In the genomic region with DNA sequence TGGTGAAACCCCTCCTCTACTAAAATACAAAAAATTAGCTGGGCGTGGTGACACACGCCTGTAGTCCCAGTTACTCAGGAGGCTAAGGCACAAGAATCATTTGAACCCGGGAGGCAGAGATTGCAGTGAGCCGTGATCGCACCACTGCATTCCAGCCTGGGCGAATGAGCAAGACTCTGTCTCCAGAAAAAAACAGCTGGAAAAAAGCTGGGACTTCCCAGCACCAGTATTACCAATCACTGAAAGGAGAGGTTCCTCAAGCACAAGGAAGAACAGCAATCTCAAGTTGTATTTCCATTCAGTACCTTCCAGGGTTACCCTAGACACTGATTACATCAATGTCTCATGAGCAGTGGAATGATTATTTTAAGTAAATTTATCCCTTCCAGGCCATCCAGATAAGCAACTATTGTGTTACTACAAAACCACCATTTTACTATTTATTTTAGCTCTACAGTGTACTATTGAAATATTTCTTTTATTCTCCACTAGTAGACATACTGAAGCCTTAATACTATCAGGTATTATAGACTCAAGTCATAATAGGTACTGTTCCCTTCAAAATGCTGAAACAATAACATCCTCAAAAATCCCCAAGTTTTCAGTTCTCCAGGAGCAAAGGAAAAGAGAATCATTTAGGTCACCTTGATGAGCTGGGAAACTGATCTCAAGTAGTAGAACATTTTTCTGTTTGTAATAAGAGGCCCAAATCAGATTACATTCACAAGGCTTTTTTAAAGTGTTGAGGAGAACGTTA, we compare ENCODE assay signal across 3 cellular contexts.
TF ChIP-seq lines count a peak whose summit lies in the region.

No MANE protein-coding gene starts in this region.

TF ChIP-seq in SK-N-SH, 30 proteins besides CTCF, POLR2A, EP300 and RAD21:
- TF ChIP-seq GATA2 (CRISPR knock-in tag; IDR thresholded peaks at IDR 0.05) (no peak), FOXM1 (IDR thresholded peaks at IDR 0.05; ENCODE audit: low read depth) (no peak), EZH2phosphoT487 (IDR thresholded peaks at IDR 0.05; ENCODE audit: borderline replicate concordance, low read depth) (no peak), YY1 (IDR thresholded peaks at IDR 0.05; ENCODE audit: low read depth) (no peak), FOXJ3 (CRISPR knock-in tag; IDR thresholded peaks at IDR 0.05) (no peak)
- TF ChIP-seq, protein P1, sequence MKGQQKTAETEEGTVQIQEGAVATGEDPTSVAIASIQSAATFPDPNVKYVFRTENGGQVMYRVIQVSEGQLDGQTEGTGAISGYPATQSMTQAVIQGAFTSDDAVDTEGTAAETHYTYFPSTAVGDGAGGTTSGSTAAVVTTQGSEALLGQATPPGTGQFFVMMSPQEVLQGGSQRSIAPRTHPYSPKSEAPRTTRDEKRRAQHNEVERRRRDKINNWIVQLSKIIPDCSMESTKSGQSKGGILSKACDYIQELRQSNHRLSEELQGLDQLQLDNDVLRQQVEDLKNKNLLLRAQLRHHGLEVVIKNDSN (IDR thresholded peaks at IDR 0.05; ENCODE audit: borderline replicate concordance, low read depth) = no peak
- TF ChIP-seq, protein P2, sequence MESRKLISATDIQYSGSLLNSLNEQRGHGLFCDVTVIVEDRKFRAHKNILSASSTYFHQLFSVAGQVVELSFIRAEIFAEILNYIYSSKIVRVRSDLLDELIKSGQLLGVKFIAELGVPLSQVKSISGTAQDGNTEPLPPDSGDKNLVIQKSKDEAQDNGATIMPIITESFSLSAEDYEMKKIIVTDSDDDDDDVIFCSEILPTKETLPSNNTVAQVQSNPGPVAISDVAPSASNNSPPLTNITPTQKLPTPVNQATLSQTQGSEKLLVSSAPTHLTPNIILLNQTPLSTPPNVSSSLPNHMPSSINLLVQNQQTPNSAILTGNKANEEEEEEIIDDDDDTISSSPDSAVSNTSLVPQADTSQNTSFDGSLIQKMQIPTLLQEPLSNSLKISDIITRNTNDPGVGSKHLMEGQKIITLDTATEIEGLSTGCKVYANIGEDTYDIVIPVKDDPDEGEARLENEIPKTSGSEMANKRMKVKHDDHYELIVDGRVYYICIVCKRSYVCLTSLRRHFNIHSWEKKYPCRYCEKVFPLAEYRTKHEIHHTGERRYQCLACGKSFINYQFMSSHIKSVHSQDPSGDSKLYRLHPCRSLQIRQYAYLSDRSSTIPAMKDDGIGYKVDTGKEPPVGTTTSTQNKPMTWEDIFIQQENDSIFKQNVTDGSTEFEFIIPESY (IDR thresholded peaks at IDR 0.05; ENCODE audit: borderline replicate concordance, low read depth) = no peak

TF ChIP-seq in SK-N-SH treated with all-trans-retinoic acid at 6 μM for 48 hours, 23 proteins besides CTCF, POLR2A, EP300 and RAD21:
- TF ChIP-seq OSR1 (CRISPR knock-in tag; IDR thresholded peaks at IDR 0.05) (no peak), PPARA (CRISPR knock-in tag; IDR thresholded peaks at IDR 0.05; ENCODE audit: borderline replicate concordance) (no peak), ZNF8 (CRISPR knock-in tag; IDR thresholded peaks at IDR 0.05) (no peak)
- TF ChIP-seq, protein P3, sequence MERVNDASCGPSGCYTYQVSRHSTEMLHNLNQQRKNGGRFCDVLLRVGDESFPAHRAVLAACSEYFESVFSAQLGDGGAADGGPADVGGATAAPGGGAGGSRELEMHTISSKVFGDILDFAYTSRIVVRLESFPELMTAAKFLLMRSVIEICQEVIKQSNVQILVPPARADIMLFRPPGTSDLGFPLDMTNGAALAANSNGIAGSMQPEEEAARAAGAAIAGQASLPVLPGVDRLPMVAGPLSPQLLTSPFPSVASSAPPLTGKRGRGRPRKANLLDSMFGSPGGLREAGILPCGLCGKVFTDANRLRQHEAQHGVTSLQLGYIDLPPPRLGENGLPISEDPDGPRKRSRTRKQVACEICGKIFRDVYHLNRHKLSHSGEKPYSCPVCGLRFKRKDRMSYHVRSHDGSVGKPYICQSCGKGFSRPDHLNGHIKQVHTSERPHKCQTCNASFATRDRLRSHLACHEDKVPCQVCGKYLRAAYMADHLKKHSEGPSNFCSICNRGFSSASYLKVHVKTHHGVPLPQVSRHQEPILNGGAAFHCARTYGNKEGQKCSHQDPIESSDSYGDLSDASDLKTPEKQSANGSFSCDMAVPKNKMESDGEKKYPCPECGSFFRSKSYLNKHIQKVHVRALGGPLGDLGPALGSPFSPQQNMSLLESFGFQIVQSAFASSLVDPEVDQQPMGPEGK (CRISPR knock-in tag; IDR thresholded peaks at IDR 0.05; ENCODE audit: borderline replicate concordance) = no peak

TF ChIP-seq in GM12878, 131 proteins besides CTCF, POLR2A, EP300 and RAD21:
- TF ChIP-seq, protein P4, sequence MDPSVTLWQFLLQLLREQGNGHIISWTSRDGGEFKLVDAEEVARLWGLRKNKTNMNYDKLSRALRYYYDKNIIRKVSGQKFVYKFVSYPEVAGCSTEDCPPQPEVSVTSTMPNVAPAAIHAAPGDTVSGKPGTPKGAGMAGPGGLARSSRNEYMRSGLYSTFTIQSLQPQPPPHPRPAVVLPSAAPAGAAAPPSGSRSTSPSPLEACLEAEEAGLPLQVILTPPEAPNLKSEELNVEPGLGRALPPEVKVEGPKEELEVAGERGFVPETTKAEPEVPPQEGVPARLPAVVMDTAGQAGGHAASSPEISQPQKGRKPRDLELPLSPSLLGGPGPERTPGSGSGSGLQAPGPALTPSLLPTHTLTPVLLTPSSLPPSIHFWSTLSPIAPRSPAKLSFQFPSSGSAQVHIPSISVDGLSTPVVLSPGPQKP (IDR thresholded peaks at IDR 0.05; ENCODE audit: low read depth, low read length) = no peak
- TF ChIP-seq SMAD5 (IDR thresholded peaks at IDR 0.05; ENCODE audit: low read depth) (no peak), RFX5 (IDR thresholded peaks at IDR 0.05; ENCODE audit: low read depth, low read length) (no peak), CBFB (IDR thresholded peaks at IDR 0.05; ENCODE audit: low read depth) (no peak), NFYA (IDR thresholded peaks at IDR 0.05; ENCODE audit: borderline replicate concordance, low read depth, low read length) (no peak), SRF (IDR thresholded peaks at IDR 0.05; ENCODE audit: low read depth in 2 of 2, low read length in 2 of 2) (no peak), BACH1 (IDR thresholded peaks at IDR 0.05; ENCODE audit: borderline replicate concordance) (no peak), SREBF2 (IDR thresholded peaks at IDR 0.05; ENCODE audit: low read length) (no peak), RBBP5 (conservative IDR thresholded peaks at IDR 0.05) (no peak)
- TF ChIP-seq, protein P5, sequence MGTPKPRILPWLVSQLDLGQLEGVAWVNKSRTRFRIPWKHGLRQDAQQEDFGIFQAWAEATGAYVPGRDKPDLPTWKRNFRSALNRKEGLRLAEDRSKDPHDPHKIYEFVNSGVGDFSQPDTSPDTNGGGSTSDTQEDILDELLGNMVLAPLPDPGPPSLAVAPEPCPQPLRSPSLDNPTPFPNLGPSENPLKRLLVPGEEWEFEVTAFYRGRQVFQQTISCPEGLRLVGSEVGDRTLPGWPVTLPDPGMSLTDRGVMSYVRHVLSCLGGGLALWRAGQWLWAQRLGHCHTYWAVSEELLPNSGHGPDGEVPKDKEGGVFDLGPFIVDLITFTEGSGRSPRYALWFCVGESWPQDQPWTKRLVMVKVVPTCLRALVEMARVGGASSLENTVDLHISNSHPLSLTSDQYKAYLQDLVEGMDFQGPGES (IDR thresholded peaks at IDR 0.05) = no peak
- TF ChIP-seq, protein P1 (IDR thresholded peaks at IDR 0.05; ENCODE audit: borderline replicate concordance, extremely low read length, insufficient read depth, low read depth, low read length) = no peak
